ENCODE assay signal across 1 cellular context in the genomic region with DNA sequence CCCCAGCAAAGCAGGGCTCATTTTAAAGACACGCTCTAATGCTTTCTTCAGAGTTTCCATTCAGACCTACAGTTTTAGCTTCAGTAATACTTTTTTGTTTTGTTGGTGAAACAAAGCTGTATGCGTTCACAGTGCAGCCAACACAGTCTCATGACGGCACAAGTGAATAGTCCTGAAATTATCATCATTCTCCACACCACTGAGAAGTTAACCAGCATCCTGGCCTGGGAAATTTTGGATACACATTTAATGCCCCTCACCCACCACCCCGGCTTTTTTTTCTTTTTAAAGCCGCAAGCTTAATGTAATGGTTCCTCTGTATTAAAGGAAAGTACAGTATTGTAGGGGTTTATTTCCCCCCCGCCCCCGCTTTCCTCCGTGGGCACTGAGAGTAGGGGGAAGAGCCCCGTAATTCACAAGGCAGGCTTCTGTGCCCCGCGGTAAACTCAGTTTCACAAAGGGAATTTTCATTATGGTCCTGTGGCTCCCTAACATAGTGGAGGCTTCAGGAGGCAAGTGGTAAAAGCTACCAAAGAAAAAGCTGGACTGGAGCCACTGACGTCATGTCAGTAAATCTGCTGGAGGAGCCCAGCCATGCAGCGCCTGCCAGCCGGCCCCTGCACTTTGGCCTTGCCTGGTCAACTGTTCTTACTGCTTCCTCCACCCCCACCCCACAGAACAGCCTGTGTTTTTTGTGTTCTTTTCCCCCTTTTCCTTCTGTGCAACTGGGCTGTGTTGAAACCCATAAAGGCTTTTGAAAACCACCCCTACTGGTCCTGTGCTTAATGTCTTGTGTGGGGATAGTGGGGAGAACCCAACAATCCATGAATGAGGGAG.
A peak's percentile ranks its signal among the peaks of the same experiment; 100 is the strongest.
TF ChIP-seq lines count a peak whose summit lies in the region.

No MANE protein-coding gene starts in this region.

TF ChIP-seq in HepG2, 621 proteins besides CTCF, POLR2A, EP300 and RAD21 (continued from another document and continues in another):
- no peak for TF ChIP-seq ZNF20 (CRISPR knock-in tag; IDR thresholded peaks at IDR 0.05)
- no peak for TF ChIP-seq MAFK (conservative IDR thresholded peaks at IDR 0.05 in 1 of 2, IDR thresholded peaks at IDR 0.05 in 1 of 2; ENCODE audit: low read length in 2 of 2)
- TF ChIP-seq ZFP36L1 (CRISPR knock-in tag; IDR thresholded peaks at IDR 0.05), result no peak
- no peak for TF ChIP-seq NR0B2 (CRISPR knock-in tag; IDR thresholded peaks at IDR 0.05)
- TF ChIP-seq ARID2 (CRISPR knock-in tag; IDR thresholded peaks at IDR 0.05; ENCODE audit: borderline replicate concordance), result no peak
- TF ChIP-seq ZNF251 (CRISPR knock-in tag; IDR thresholded peaks at IDR 0.05), result no peak
- TF ChIP-seq KDM3A (CRISPR knock-in tag; IDR thresholded peaks at IDR 0.05; ENCODE audit: low read depth), result no peak
- TF ChIP-seq PITX1 (CRISPR knock-in tag; IDR thresholded peaks at IDR 0.05), result no peak
- TF ChIP-seq ZNF317 (CRISPR knock-in tag; IDR thresholded peaks at IDR 0.05), result no peak
- TF ChIP-seq ZNF18 (CRISPR knock-in tag; IDR thresholded peaks at IDR 0.05; ENCODE audit: insufficient replicate concordance), result no peak
- peak; percentile 93 for TF ChIP-seq PAXIP1 (CRISPR knock-in tag; conservative IDR thresholded peaks at IDR 0.05)
- no peak for TF ChIP-seq HIVEP1 (CRISPR knock-in tag; IDR thresholded peaks at IDR 0.05)
- TF ChIP-seq MTF2 (CRISPR knock-in tag; IDR thresholded peaks at IDR 0.05; ENCODE audit: borderline replicate concordance), result no peak
- no peak for TF ChIP-seq E2F1 (CRISPR knock-in tag; IDR thresholded peaks at IDR 0.05)
- TF ChIP-seq U2AF1 (optimal IDR thresholded peaks at IDR 0.05; ENCODE audit: low read depth, low read length), result no peak
- TF ChIP-seq HNRNPL (IDR thresholded peaks at IDR 0.05; ENCODE audit: low read depth, low read length), result 0 out of 2 replicates have a peak, but pooled peaks have one; percentile 29
- TF ChIP-seq ZNF12 (CRISPR knock-in tag; IDR thresholded peaks at IDR 0.05), result peak; percentile 18; the same call in 1 of the 2 replicates
- TF ChIP-seq JARID2 (CRISPR knock-in tag; IDR thresholded peaks at IDR 0.05; ENCODE audit: insufficient replicate concordance), result no peak
- TF ChIP-seq, protein P1, sequence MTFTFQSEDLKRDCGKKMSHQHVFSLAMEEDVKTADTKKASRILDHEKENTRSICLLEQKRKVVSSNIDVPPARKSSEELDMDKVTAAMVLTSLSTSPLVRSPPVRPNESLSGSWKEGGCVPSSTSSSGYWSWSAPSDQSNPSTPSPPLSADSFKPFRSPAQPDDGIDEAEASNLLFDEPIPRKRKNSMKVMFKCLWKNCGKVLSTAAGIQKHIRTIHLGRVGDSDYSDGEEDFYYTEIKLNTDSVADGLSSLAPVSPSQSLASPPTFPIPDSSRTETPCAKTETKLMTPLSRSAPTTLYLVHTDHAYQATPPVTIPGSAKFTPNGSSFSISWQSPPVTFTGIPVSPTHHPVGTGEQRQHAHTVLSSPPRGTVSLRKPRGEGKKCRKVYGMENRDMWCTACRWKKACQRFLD (CRISPR knock-in tag; IDR thresholded peaks at IDR 0.05; ENCODE audit: borderline replicate concordance), result no peak
- TF ChIP-seq HOXD1 (CRISPR knock-in tag; IDR thresholded peaks at IDR 0.05), result no peak
- TF ChIP-seq, protein P2, sequence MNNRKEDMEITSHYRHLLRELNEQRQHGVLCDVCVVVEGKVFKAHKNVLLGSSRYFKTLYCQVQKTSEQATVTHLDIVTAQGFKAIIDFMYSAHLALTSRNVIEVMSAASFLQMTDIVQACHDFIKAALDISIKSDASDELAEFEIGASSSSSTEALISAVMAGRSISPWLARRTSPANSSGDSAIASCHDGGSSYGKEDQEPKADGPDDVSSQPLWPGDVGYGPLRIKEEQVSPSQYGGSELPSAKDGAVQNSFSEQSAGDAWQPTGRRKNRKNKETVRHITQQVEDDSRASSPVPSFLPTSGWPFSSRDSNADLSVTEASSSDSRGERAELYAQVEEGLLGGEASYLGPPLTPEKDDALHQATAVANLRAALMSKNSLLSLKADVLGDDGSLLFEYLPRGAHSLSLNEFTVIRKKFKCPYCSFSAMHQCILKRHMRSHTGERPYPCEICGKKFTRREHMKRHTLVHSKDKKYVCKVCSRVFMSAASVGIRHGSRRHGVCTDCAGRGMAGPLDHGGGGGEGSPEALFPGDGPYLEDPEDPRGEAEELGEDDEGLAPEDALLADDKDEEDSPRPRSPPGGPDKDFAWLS (CRISPR knock-in tag; IDR thresholded peaks at IDR 0.05; ENCODE audit: borderline replicate concordance), result no peak
- TF ChIP-seq, protein P3, sequence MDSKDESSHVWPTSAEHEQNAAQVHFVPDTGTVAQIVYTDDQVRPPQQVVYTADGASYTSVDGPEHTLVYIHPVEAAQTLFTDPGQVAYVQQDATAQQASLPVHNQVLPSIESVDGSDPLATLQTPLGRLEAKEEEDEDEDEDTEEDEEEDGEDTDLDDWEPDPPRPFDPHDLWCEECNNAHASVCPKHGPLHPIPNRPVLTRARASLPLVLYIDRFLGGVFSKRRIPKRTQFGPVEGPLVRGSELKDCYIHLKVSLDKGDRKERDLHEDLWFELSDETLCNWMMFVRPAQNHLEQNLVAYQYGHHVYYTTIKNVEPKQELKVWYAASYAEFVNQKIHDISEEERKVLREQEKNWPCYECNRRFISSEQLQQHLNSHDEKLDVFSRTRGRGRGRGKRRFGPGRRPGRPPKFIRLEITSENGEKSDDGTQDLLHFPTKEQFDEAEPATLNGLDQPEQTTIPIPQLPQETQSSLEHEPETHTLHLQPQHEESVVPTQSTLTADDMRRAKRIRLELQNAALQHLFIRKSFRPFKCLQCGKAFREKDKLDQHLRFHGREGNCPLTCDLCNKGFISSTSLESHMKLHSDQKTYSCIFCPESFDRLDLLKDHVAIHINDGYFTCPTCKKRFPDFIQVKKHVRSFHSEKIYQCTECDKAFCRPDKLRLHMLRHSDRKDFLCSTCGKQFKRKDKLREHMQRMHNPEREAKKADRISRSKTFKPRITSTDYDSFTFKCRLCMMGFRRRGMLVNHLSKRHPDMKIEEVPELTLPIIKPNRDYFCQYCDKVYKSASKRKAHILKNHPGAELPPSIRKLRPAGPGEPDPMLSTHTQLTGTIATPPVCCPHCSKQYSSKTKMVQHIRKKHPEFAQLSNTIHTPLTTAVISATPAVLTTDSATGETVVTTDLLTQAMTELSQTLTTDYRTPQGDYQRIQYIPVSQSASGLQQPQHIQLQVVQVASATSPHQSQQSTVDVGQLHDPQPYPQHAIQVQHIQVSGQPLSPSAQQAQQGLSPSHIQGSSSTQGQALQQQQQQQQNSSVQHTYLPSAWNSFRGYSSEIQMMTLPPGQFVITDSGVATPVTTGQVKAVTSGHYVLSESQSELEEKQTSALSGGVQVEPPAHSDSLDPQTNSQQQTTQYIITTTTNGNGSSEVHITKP (CRISPR knock-in tag; IDR thresholded peaks at IDR 0.05; ENCODE audit: low read depth), result no peak
- no peak for TF ChIP-seq RBAK (CRISPR knock-in tag; IDR thresholded peaks at IDR 0.05)
- TF ChIP-seq, protein P4, sequence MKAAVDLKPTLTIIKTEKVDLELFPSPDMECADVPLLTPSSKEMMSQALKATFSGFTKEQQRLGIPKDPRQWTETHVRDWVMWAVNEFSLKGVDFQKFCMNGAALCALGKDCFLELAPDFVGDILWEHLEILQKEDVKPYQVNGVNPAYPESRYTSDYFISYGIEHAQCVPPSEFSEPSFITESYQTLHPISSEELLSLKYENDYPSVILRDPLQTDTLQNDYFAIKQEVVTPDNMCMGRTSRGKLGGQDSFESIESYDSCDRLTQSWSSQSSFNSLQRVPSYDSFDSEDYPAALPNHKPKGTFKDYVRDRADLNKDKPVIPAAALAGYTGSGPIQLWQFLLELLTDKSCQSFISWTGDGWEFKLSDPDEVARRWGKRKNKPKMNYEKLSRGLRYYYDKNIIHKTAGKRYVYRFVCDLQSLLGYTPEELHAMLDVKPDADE (CRISPR knock-in tag; IDR thresholded peaks at IDR 0.05), result no peak
- TF ChIP-seq, protein P5, sequence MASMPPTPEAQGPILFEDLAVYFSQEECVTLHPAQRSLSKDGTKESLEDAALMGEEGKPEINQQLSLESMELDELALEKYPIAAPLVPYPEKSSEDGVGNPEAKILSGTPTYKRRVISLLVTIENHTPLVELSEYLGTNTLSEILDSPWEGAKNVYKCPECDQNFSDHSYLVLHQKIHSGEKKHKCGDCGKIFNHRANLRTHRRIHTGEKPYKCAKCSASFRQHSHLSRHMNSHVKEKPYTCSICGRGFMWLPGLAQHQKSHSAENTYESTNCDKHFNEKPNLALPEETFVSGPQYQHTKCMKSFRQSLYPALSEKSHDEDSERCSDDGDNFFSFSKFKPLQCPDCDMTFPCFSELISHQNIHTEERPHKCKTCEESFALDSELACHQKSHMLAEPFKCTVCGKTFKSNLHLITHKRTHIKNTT (CRISPR knock-in tag; IDR thresholded peaks at IDR 0.05), result no peak
- TF ChIP-seq, protein P6, sequence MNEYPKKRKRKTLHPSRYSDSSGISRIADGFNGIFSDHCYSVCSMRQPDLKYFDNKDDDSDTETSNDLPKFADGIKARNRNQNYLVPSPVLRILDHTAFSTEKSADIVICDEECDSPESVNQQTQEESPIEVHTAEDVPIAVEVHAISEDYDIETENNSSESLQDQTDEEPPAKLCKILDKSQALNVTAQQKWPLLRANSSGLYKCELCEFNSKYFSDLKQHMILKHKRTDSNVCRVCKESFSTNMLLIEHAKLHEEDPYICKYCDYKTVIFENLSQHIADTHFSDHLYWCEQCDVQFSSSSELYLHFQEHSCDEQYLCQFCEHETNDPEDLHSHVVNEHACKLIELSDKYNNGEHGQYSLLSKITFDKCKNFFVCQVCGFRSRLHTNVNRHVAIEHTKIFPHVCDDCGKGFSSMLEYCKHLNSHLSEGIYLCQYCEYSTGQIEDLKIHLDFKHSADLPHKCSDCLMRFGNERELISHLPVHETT (CRISPR knock-in tag; conservative IDR thresholded peaks at IDR 0.05), result no peak
- no peak for TF ChIP-seq REXO4 (CRISPR knock-in tag; IDR thresholded peaks at IDR 0.05; ENCODE audit: borderline replicate concordance)
- no peak for TF ChIP-seq NFE2L2 (IDR thresholded peaks at IDR 0.05; ENCODE audit: low read length)
- no peak for TF ChIP-seq SNAPC2 (CRISPR knock-in tag; IDR thresholded peaks at IDR 0.05)
- no peak for TF ChIP-seq ZNF891 (CRISPR knock-in tag; IDR thresholded peaks at IDR 0.05)
- TF ChIP-seq GATAD2A (CRISPR knock-in tag; IDR thresholded peaks at IDR 0.05), result peak; percentile 81
- no peak for TF ChIP-seq ZNF224 (CRISPR knock-in tag; IDR thresholded peaks at IDR 0.05)
- TF ChIP-seq ESRRA (CRISPR knock-in tag; IDR thresholded peaks at IDR 0.05; ENCODE audit: low read depth), result no peak
